Comparison of ENCODE assay signal across 1 cellular context in genomic region chr3:12798559-12799179, GRCh38.
TF ChIP-seq lines count a peak whose summit lies in the region.

No MANE protein-coding gene starts in this region.

TF ChIP-seq in HepG2, 621 proteins besides CTCF, POLR2A, EP300 and RAD21:
- no peak for TF ChIP-seq HNF4G (IDR thresholded peaks at IDR 0.05; ENCODE audit: borderline replicate concordance, low read depth, low read length)
- no peak for TF ChIP-seq HNF4G (CRISPR knock-in tag; IDR thresholded peaks at IDR 0.05; ENCODE audit: borderline replicate concordance, low read depth)
- TF ChIP-seq ZNF546 (CRISPR knock-in tag; conservative IDR thresholded peaks at IDR 0.05), result no peak
- TF ChIP-seq SIN3A (IDR thresholded peaks at IDR 0.05; ENCODE audit: borderline replicate concordance, low read depth, low read length), result no peak
- TF ChIP-seq KDM2A (CRISPR knock-in tag; IDR thresholded peaks at IDR 0.05; ENCODE audit: borderline replicate concordance, low read depth), result no peak
- no peak for TF ChIP-seq SRF (IDR thresholded peaks at IDR 0.05; ENCODE audit: low read depth, low read length)
- TF ChIP-seq ZKSCAN1 (IDR thresholded peaks at IDR 0.05; ENCODE audit: low read length), result no peak
- TF ChIP-seq HOXA3 (CRISPR knock-in tag; IDR thresholded peaks at IDR 0.05), result no peak
